15 cellular contexts compared by ENCODE assay signal in the genomic region with DNA sequence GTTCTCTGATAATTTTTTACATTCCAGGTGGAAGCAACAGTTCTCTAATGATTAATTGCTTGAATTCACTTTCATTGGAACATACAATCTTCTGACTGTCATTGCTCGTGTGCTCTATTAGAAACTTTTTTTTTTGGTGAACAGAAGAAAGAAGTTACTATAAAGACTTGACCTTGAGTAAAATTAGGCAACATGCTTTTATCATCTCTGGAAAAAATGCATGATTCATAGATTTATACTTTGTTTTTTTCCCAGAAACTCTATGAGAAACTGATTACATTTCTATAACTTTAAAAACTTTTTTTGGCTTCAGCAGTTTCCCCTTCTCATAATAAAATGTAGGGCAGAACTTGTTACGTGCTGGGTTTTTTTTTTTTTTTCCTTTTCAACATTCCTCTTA.
A peak's percentile ranks its signal among the peaks of the same experiment; 100 is the strongest.
DNase-seq lines count a peak whose midpoint lies in the region; ATAC-seq and TF ChIP-seq lines count a peak whose summit lies in the region.
"Had no signal": no experiment of that assay in that cellular context is flagged by ENCODE, and none has a peak within 500 bp of the region (broad histone marks: within the 10 kb centered on the region; RNA-seq: fewer than 3 reads in every experiment).

No MANE protein-coding gene starts in this region.

- H3K36me3 ChIP-seq in ovary (no peaks in the 10 kb centered on the region), tibial artery (peaks cover 23 to 32% (median 31%) of the 10 kb centered on the region in 3 donors)

- TF ChIP-seq EP300 in ovary (IDR thresholded peaks at IDR 0.05) = no peak

- peaks cover 6% of the 10 kb centered on the region for H3K9me3 Mint-ChIP-seq in activated T-helper 1 cell treated with anti-CD3 and anti-CD28 coated beads, Interleukin-12 subunit alpha, Interleukin-12 subunit beta, Interleukin-2, Interleukin-4 antibody, amounts not matched to agents 30 ng/mL and 10 ng/mL and 1 ng/mL, durations not matched to agents 14 hours and 24 hours and 36 hours

- no peaks in the 10 kb centered on the region for H3K36me3 Mint-ChIP-seq in activated T-helper 1 cell treated with anti-CD3 and anti-CD28 coated beads, Interleukin-12 subunit alpha, Interleukin-12 subunit beta, Interleukin-2, Interleukin-4 antibody, amounts not matched to agents 30 ng/mL and 10 ng/mL and 1 ng/mL, durations not matched to agents 14 hours and 24 hours and 36 hours (ENCODE audit: low read depth)

- no peaks in the 10 kb centered on the region for H3K9me3 ChIP-seq in ovary
- H3K9me3 ChIP-seq in tibial artery = peaks cover 0 to 4% (median 3%) of the 10 kb centered on the region in 3 donors

- no peak overlapping the region for H3K4me3 Mint-ChIP-seq in activated T-helper 1 cell treated with anti-CD3 and anti-CD28 coated beads, Interleukin-12 subunit alpha, Interleukin-12 subunit beta, Interleukin-2, Interleukin-4 antibody, amounts not matched to agents 30 ng/mL and 10 ng/mL and 1 ng/mL, durations not matched to agents 14 hours and 24 hours and 36 hours
- H3K4me3 Mint-ChIP-seq: CD8-positive, alpha-beta T cell had no signal

- no peak overlapping the region for H3K27ac ChIP-seq in ovary
- no peak overlapping the region for H3K27ac ChIP-seq in tibial artery
- H3K27ac ChIP-seq: BLaER1 had no signal

- no peak for TF ChIP-seq CTCF in fibroblast of pulmonary artery (IDR thresholded peaks at IDR 0.05; ENCODE audit: low read length, missing control alignments)
- TF ChIP-seq CTCF in ovary (IDR thresholded peaks at IDR 0.05) = no peak
- TF ChIP-seq CTCF in tibial artery (IDR thresholded peaks at IDR 0.05) = no peak

- H3K4me3 ChIP-seq in fibroblast of pulmonary artery (replicated peaks; ENCODE audit: low read depth, low read length) = no peak overlapping the region
- H3K4me3 ChIP-seq in ovary = no peak overlapping the region
- H3K4me3 ChIP-seq in tibial artery = no peak overlapping the region
- H3K4me3 ChIP-seq: BLaER1 had no signal

- intact Hi-C loops in ovary (cut with DNase I) (no loop called here), tibial artery (cut with DNase I; ENCODE audit: low total_unique reads) (no loop called here)
- intact Hi-C loops in activated T-helper 1 cell treated with anti-CD3 and anti-CD28 coated beads, Interleukin-12 subunit alpha, Interleukin-12 subunit beta, Interleukin-2, Interleukin-4 antibody, amounts not matched to agents 30 ng/mL and 10 ng/mL and 1 ng/mL, durations not matched to agents 14 hours and 24 hours and 36 hours (cut with micrococcal nuclease) = no loop called here

- ATAC-seq in GM21528 (IDR thresholded peaks at IDR 0.05; ENCODE audit: low FRiP score, unreplicated experiment) = no peak
- ATAC-seq: CD8-positive, alpha-beta T cell had no signal

- no peak for TF ChIP-seq POLR2A in ovary (IDR thresholded peaks at IDR 0.05)

- DNase-seq in GM03348 (ENCODE audit: low spot score) (peak; percentile 15), amniotic epithelial cell (ENCODE audit: low read depth) (peak; percentile 75), fibroblast of pulmonary artery (ENCODE audit: low read depth) (peak; percentile 75), stromal cell of bone marrow (ENCODE audit: low read depth) (peak; percentile 13), ovary (no peak), tibial artery (no peak)
- no peak for DNase-seq in activated T-helper 1 cell treated with anti-CD3 and anti-CD28 coated beads, Interleukin-12 subunit alpha, Interleukin-12 subunit beta, Interleukin-2, Interleukin-4 antibody, amounts not matched to agents 30 ng/mL and 10 ng/mL and 1 ng/mL, durations not matched to agents 14 hours and 24 hours and 36 hours (ENCODE audit: low spot score)
- DNase-seq: CD8-positive, alpha-beta T cell; DND-41; GF-D8; MM.1S; NCI-H1092 treated with DMSO at 0.1 percent for 48 hours; NCI-H510A treated with DMSO at 0.1 percent for 48 hours had no signal

- WGBS in ovary, 3 donors = 5 to 8% (median 6%) methylated on average over 2 of the region's 2 CpGs

- H3K27me3 ChIP-seq in ovary = no peaks in the 10 kb centered on the region
- no peaks in the 10 kb centered on the region for H3K27me3 ChIP-seq in tibial artery
- H3K27me3 ChIP-seq: BLaER1 had no signal

- peaks cover 2% of the 10 kb centered on the region for H3K27me3 Mint-ChIP-seq in activated T-helper 1 cell treated with anti-CD3 and anti-CD28 coated beads, Interleukin-12 subunit alpha, Interleukin-12 subunit beta, Interleukin-2, Interleukin-4 antibody, amounts not matched to agents 30 ng/mL and 10 ng/mL and 1 ng/mL, durations not matched to agents 14 hours and 24 hours and 36 hours (ENCODE audit: insufficient read depth)

- no peak overlapping the region for H3K27ac Mint-ChIP-seq in activated T-helper 1 cell treated with anti-CD3 and anti-CD28 coated beads, Interleukin-12 subunit alpha, Interleukin-12 subunit beta, Interleukin-2, Interleukin-4 antibody, amounts not matched to agents 30 ng/mL and 10 ng/mL and 1 ng/mL, durations not matched to agents 14 hours and 24 hours and 36 hours
- H3K27ac Mint-ChIP-seq: CD8-positive, alpha-beta T cell had no signal

- H3K4me1 Mint-ChIP-seq in activated T-helper 1 cell treated with anti-CD3 and anti-CD28 coated beads, Interleukin-12 subunit alpha, Interleukin-12 subunit beta, Interleukin-2, Interleukin-4 antibody, amounts not matched to agents 30 ng/mL and 10 ng/mL and 1 ng/mL, durations not matched to agents 14 hours and 24 hours and 36 hours (ENCODE audit: low read depth) = no peaks in the 10 kb centered on the region

- H3K4me1 ChIP-seq in ovary (ENCODE audit: insufficient read depth) (peaks cover 1% of the 10 kb centered on the region), tibial artery (peaks cover 0 to 38% (median 3%) of the 10 kb centered on the region in 4 donors)
- H3K4me1 ChIP-seq: BLaER1 had no signal

Comparison
In these comparisons a context has a peak if more than half of its experiments do, and no peak if none do; other contexts are left out.
1. DNase-seq: peak in GM03348 (single experiment), amniotic epithelial cell (single experiment), fibroblast of pulmonary artery (single experiment) and stromal cell of bone marrow (single experiment); none in ovary (0 of 5), tibial artery (0 of 2) and activated T-helper 1 cell treated with anti-CD3 and anti-CD28 coated beads, Interleukin-12 subunit alpha, Interleukin-12 subunit beta, Interleukin-2, Interleukin-4 antibody, amounts not matched to agents 30 ng/mL and 10 ng/mL and 1 ng/mL, durations not matched to agents 14 hours and 24 hours and 36 hours (single experiment).